8 cellular contexts compared by ENCODE assay signal in genomic region chr2:234500394-234501006, GRCh38. TPM values are rescaled to one million over a fixed set of nuclear protein-coding genes. Genes with fewer than 3 reads are reported as not detected.
DNase-seq lines count a peak whose midpoint lies in the region; ATAC-seq and TF ChIP-seq lines count a peak whose summit lies in the region.

No MANE protein-coding gene starts in this region.

- H3K27me3 ChIP-seq in Peyer's patch: no peaks in the 10 kb centered on the region

- H3K27ac ChIP-seq in Peyer's patch: peak overlapping the region in 1 of 4 donors; percentile 27

- H3K4me1 ChIP-seq in Peyer's patch: peaks cover 0 to 15% (median 2%) of the 10 kb centered on the region in 4 donors

- H3K4me3 ChIP-seq in Peyer's patch: no peak overlapping the region

- peak; percentile 51 for ATAC-seq in GM19372 (IDR thresholded peaks at IDR 0.05; ENCODE audit: low read depth, unreplicated experiment)
- ATAC-seq in HG03571 (IDR thresholded peaks at IDR 0.05; ENCODE audit: unreplicated experiment): peak; percentile 52

- peak; percentile 74 for DNase-seq in COLO668 (lab: John Stamatoyannopoulos, UW; ENCODE audit: unreplicated experiment)
- DNase-seq in Peyer's patch: peak in 2 of 3 donors; percentile 93
- peak; percentile 66 for DNase-seq in activated effector memory CD4-positive, alpha-beta T cell treated with Interleukin-2 at 50 U/mL for 16 hours
- DNase-seq in glomerular endothelial cell (ENCODE audit: extremely low read depth, low read depth, low spot score): peak; percentile 31
- peak; percentile 59 for DNase-seq in retina
- DNase-seq in SKM-1 (lab: John Stamatoyannopoulos, UW; ENCODE audit: unreplicated experiment): no peak

- TF ChIP-seq CTCF in Peyer's patch (IDR thresholded peaks at IDR 0.05): peak; percentile 40 to 81 (median 72)

- H3K9me3 ChIP-seq in Peyer's patch: no peaks in the 10 kb centered on the region

- no peak for TF ChIP-seq POLR2A in Peyer's patch (IDR thresholded peaks at IDR 0.05)

- H3K36me3 ChIP-seq in Peyer's patch: no peaks in the 10 kb centered on the region

RNA-seq across cellular contexts. Expression of gene ARL4C, which starts 3.6 kb away (rescaled TPM):
- total RNA-seq in Peyer's patch: 10 to 100 TPM in 1 of 4 donors, 1 to 10 TPM in 3; 4.5 to 23.9 (median 5.9) TPM
- total RNA-seq in glomerular endothelial cell: 30.0 and 56.7 TPM in 2 replicates
